Comparison of ENCODE assay signal across 21 cellular contexts in the genomic region with DNA sequence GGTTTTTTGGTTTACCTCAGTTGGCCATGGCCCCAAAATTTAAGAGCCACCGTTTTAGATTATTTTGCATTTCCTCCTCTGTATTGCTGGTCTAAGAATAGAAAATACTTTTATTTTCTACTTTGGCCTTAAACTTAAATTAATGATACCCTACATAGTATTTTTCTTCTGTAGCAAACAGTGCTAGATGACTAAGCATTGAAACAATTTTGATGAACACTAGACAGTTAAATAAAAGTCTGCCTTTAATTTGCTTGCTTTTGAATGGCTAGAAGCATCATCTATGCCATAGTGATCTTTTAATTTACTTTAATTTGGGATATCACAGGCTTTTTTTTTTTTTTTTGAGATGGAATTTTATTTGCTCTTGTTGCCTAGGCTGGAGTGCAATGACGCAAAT.
"Had no signal": no experiment of that assay in that cellular context is flagged by ENCODE, and none has a peak within 500 bp of the region (broad histone marks: within the 10 kb centered on the region; RNA-seq: fewer than 3 reads in every experiment).

No MANE protein-coding gene starts in this region.

- H3K79me2 ChIP-seq: hepatocyte had no signal

- H3K27ac ChIP-seq: body of pancreas, neural progenitor cell, ovary, psoas muscle, stomach, VCaP had no signal

- H3K27me3 ChIP-seq: body of pancreas, hepatocyte, neural progenitor cell, ovary, stomach had no signal

- H3K9ac ChIP-seq: neural progenitor cell had no signal

- H3K9me3 ChIP-seq: body of pancreas, ovary, stomach had no signal

- H2AFZ ChIP-seq: hepatocyte, neural progenitor cell had no signal

- H3K4me2 ChIP-seq: hepatocyte, neural progenitor cell had no signal

- H3K4me1 ChIP-seq: body of pancreas, psoas muscle, stomach had no signal

- DNase-seq: activated CD4-positive, CD25-positive, alpha-beta regulatory T cell treated with anti-CD3 and anti-CD28 coated beads, Interleukin-2, amount 50 U/mL, for 72 hours; activated CD8-positive, alpha-beta memory T cell treated with anti-CD3 and anti-CD28 coated beads for 24 hours; activated CD8-positive, alpha-beta memory T cell treated with anti-CD3 and anti-CD28 coated beads, Interleukin-2, amount 50 U/mL, for 48 hours; activated gamma-delta T cell treated with Interleukin-2 at 50 U/mL for 16 hours; amygdala; body of pancreas; caudate nucleus; left cardiac atrium; mesendoderm; naive thymus-derived CD4-positive, alpha-beta T cell; ovary; psoas muscle; right cardiac atrium; stimulated activated CD4-positive, alpha-beta T cell treated with anti-CD3 and anti-CD28 coated beads, Interleukin-4, amount 100 ng/mL, for 1 hour; stomach; trophoblast cell had no signal

- H3K36me3 ChIP-seq: neural progenitor cell, ovary, stomach had no signal

- H3K4me3 ChIP-seq: body of pancreas, hepatocyte, neural progenitor cell, ovary, psoas muscle, skin epidermis, stomach had no signal

- ATAC-seq: activated naive CD4-positive, alpha-beta T cell treated with anti-CD3 and anti-CD28 coated beads, Interleukin-2, amount 50 U/mL, for 72 hours; body of pancreas; left cardiac atrium; naive thymus-derived CD4-positive, alpha-beta T cell; psoas muscle; right cardiac atrium had no signal
